24 cellular contexts compared by ENCODE assay signal in the genomic region with DNA sequence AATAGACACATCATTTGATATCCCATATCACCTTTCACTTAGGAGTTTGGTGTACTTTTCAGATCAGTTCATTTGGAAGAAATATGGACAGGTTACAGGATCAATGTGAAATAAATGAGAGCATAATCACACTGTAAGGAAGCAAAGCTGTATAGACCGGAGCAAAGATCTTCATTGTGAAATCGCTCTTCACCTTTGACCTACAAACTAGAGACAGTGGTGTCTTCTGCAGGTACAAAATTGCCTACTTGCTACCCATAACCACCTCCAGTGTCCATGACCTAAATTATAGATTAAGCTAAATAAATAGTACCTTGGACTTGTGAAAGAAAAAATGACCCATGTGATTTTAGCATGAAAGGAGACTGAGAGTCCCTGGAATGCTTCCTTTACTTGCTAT.
"Had no signal": no experiment of that assay in that cellular context is flagged by ENCODE, and none has a peak within 500 bp of the region (broad histone marks: within the 10 kb centered on the region; RNA-seq: fewer than 3 reads in every experiment).

No MANE protein-coding gene starts in this region.

- H3K9me3 ChIP-seq: SK-N-SH had no signal

- ATAC-seq: Panc1, PC-3 had no signal

- H3K27ac ChIP-seq: HL-60, RWPE1 had no signal

- FAIRE-seq: HTR-8/SVneo had no signal

- DNase-seq: KBM-7; MV-4-11; NCI-H1048; NCI-H1105; NCI-H1417; NCI-H1436 treated with DMSO at 0.1 percent for 48 hours; NCI-H187; NCI-H2029; NCI-H2081 treated with DMSO at 0.1 percent for 48 hours; NCI-H2171; NCI-H226; NCI-H446; NCI-H510A; NCI-H524 treated with DMSO at 0.1 percent for 48 hours; NCI-H69; NK-92 treated with Interleukin-12 subunit alpha and Interleukin-12 subunit beta, amount 100 ng/mL, for 24 hours; PC-3; SHP77; SK-N-SH; SW 1271 had no signal
